ENCODE assay signal across 11 cellular contexts in the genomic region with DNA sequence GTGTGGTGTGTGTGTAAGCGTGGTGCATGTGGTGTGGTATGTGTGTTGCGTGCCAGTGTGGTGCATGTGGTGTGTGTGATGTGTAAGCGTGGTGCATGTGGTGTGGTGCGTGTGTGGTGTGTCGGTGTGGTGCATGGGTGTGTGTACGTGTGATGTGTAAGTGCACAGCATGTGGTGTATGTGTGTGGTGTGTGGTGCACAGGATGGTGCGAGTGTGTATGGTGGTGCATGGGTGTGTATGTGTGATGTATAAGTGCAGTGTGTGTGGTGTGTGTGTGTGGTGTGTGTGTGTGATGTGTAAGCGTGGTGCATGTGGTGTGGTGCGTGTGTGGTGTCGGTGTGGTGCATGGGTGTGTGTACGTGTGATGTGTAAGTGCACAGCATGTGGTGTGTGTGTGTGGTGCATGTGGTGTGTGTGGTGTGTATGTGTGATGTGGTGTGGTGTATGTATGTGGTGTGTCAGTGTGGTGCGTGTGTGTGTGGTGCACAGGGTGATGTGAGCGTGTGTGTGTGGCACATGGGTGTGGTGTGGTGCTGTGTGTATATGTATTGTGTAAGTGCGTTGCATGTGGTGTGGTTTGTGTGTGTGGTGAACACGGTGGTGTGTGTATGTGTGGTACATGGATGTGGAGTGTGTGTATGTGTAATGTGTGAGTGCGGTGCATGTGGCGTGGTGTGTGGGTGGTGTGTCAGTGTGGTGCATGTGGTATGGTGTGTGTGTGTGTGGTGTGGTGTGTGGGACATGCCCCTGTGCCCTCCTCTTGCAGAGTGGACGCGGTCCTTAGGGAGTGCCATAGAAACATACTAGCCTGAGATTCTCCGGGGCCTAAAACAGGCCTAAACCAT. TPM values are rescaled to one million over a fixed set of nuclear protein-coding genes. Genes with fewer than 3 reads are reported as not detected.
DNase-seq lines count a peak whose midpoint lies in the region; ATAC-seq, FAIRE-seq and TF ChIP-seq lines count a peak whose summit lies in the region.
"Had no signal": no experiment of that assay in that cellular context is flagged by ENCODE, and none has a peak within 500 bp of the region (broad histone marks: within the 10 kb centered on the region; RNA-seq: fewer than 3 reads in every experiment).

No MANE protein-coding gene starts in this region.

- H3K27ac Mint-ChIP-seq in activated naive CD8-positive, alpha-beta T cell treated with anti-CD3 and anti-CD28 coated beads, Interleukin-2, amount 50 U/mL, for 24 hours = peak overlapping the region; percentile 36
- H3K27ac Mint-ChIP-seq in naive thymus-derived CD4-positive, alpha-beta T cell = peak overlapping the region in 4 of 9 donors; percentile 3 to 33 (median 14)

- TF ChIP-seq CTCF in HCT116 (IDR thresholded peaks at IDR 0.05 in 2 of 3, conservative IDR thresholded peaks at IDR 0.05 in 1 of 3; ENCODE audit: borderline replicate concordance in 1 of 3, insufficient read depth in 1 of 3, low read depth in 2 of 3, low read length in 2 of 3) (no peak), pancreas (IDR thresholded peaks at IDR 0.05) (no peak)

- H3K9me2 ChIP-seq in HCT116 (ENCODE audit: insufficient read depth) = no peaks in the 10 kb centered on the region
- H3K9me2 ChIP-seq: SK-N-SH had no signal

- peak overlapping the region; percentile 61 for H3K4me3 Mint-ChIP-seq in activated naive CD8-positive, alpha-beta T cell treated with anti-CD3 and anti-CD28 coated beads, Interleukin-2, amount 50 U/mL, for 24 hours
- peak overlapping the region in 9 of 10 donors; percentile 11 to 88 (median 56) for H3K4me3 Mint-ChIP-seq in naive thymus-derived CD4-positive, alpha-beta T cell

- peaks cover 61% of the 10 kb centered on the region for H3K4me1 ChIP-seq in BLaER1
- peaks cover 36 to 60% of the 10 kb centered on the region in 2 experiments for H3K4me1 ChIP-seq in HCT116 (ENCODE audit: control insufficient read depth in 1 of 2, insufficient read depth in 2 of 2, low read length in 2 of 2)
- H3K4me1 ChIP-seq in naive thymus-derived CD4-positive, alpha-beta T cell (ENCODE audit: control insufficient read depth in 2 of 2, insufficient read depth in 2 of 2, low read length in 2 of 2) = peaks cover 0 to 6% of the 10 kb centered on the region in 2 donors
- H3K4me1 ChIP-seq in pancreas = peaks cover 0 to 11% (median 2%) of the 10 kb centered on the region in 3 donors

- no peaks in the 10 kb centered on the region for H3K9me3 Mint-ChIP-seq in activated naive CD8-positive, alpha-beta T cell treated with anti-CD3 and anti-CD28 coated beads, Interleukin-2, amount 50 U/mL, for 24 hours
- peaks cover 0 to 2% (median 0%) of the 10 kb centered on the region in 11 donors for H3K9me3 Mint-ChIP-seq in naive thymus-derived CD4-positive, alpha-beta T cell

- H3K4me3 ChIP-seq in BLaER1 = peak overlapping the region; percentile 74
- no peak overlapping the region; a peak in 1 of 4 replicates for H3K4me3 ChIP-seq in HCT116 (replicated peaks in 1 of 2; ENCODE audit: low read depth in 1 of 2, low read length in 2 of 2)
- no peak overlapping the region for H3K4me3 ChIP-seq in naive thymus-derived CD4-positive, alpha-beta T cell (ENCODE audit: low read length)
- no peak overlapping the region for H3K4me3 ChIP-seq in pancreas

- RAD21 ChIA-PET in HCT116 (lab: Charles Lee; ENCODE audit: low non-redundant PET in 1 of 2, low total read pairs in 2 of 2, uncharacterized antibody in 2 of 2, unreplicated experiment in 2 of 2) = no interaction called here

- no peak for ATAC-seq in HCT116
- no peak for ATAC-seq in activated naive CD8-positive, alpha-beta T cell treated with anti-CD3 and anti-CD28 coated beads, Interleukin-2, amount 50 U/mL, for 24 hours
- no peak for ATAC-seq in naive thymus-derived CD4-positive, alpha-beta T cell
- no peak for ATAC-seq in pancreas
- no peak for ATAC-seq in HG03039 (IDR thresholded peaks at IDR 0.05; ENCODE audit: unreplicated experiment)

- 0 out of 2 replicates have a peak overlapping the region, but pooled peaks have one; percentile 49 for H3K27ac ChIP-seq in BLaER1
- peak overlapping the region; percentile 40; the same call in 1 of the 2 replicates for H3K27ac ChIP-seq in HCT116 (ENCODE audit: low read depth, low read length)
- H3K27ac ChIP-seq in naive thymus-derived CD4-positive, alpha-beta T cell (ENCODE audit: low read depth, low read length) = no peak overlapping the region
- H3K27ac ChIP-seq in pancreas = no peak overlapping the region
- H3K27ac ChIP-seq: parathyroid adenoma had no signal

- CTCF ChIA-PET in HCT116 (lab: Charles Lee) = no interaction called here
- CTCF ChIA-PET in naive thymus-derived CD4-positive, alpha-beta T cell (lab: Charles Lee) = no interaction called here

- peak overlapping the region; percentile 69; the same call in 1 of the 2 replicates for H3K9ac ChIP-seq in BLaER1
- peak overlapping the region; percentile 50 for H3K9ac ChIP-seq in HCT116 (ENCODE audit: low read length)
- H3K9ac ChIP-seq: parathyroid adenoma had no signal

- H3K79me2 ChIP-seq in HCT116 (ENCODE audit: insufficient read depth, low read length) = peaks cover 35% of the 10 kb centered on the region

- H3K36me3 Mint-ChIP-seq in activated naive CD8-positive, alpha-beta T cell treated with anti-CD3 and anti-CD28 coated beads, Interleukin-2, amount 50 U/mL, for 24 hours (ENCODE audit: low read depth) = no peaks in the 10 kb centered on the region
- H3K36me3 Mint-ChIP-seq in naive thymus-derived CD4-positive, alpha-beta T cell = peaks cover 0 to 4% (median 0%) of the 10 kb centered on the region in 5 donors

- POLR2A ChIA-PET in HCT116 (lab: Charles Lee) = no interaction called here
- POLR2A ChIA-PET in naive thymus-derived CD4-positive, alpha-beta T cell (lab: Charles Lee) = no interaction called here

- H3K27me3 Mint-ChIP-seq in activated naive CD8-positive, alpha-beta T cell treated with anti-CD3 and anti-CD28 coated beads, Interleukin-2, amount 50 U/mL, for 24 hours = peaks cover 21% of the 10 kb centered on the region
- H3K27me3 Mint-ChIP-seq in naive thymus-derived CD4-positive, alpha-beta T cell = peaks cover 0 to 26% (median 7%) of the 10 kb centered on the region in 5 donors

- no peak for FAIRE-seq in pancreas (lab: Jason Lieb, UNC)

- intact Hi-C loops in HCT116 (cut with micrococcal nuclease) = loop anchor here (5.0 kb wide), 1 partner anchor 78 kb away; the partner anchor contains the start of gene PRDM15
- intact Hi-C loops in naive thymus-derived CD4-positive, alpha-beta T cell (cut with micrococcal nuclease) = no loop called here
- intact Hi-C loops in pancreas (cut with DNase I) = no loop called here

- 93 to 94% methylated on average over 20 of the region's 20 CpGs for WGBS in pancreas, 2 donors

- H3K27me3 ChIP-seq in BLaER1 (no peaks in the 10 kb centered on the region), HCT116 (ENCODE audit: insufficient read depth, low read length) (no peaks in the 10 kb centered on the region), pancreas (no peaks in the 10 kb centered on the region)
- H3K27me3 ChIP-seq in naive thymus-derived CD4-positive, alpha-beta T cell (ENCODE audit: control insufficient read depth in 2 of 2, insufficient read depth in 2 of 2, low read length in 2 of 2) = no peaks in the 10 kb centered on the region
- H3K27me3 ChIP-seq: dorsolateral prefrontal cortex had no signal

- H3K36me3 ChIP-seq in BLaER1 = peaks cover 20% of the 10 kb centered on the region
- 0 out of 4 replicates have a peak, but pooled peaks cover 0 to 4% of the 10 kb centered on the region in 2 experiments for H3K36me3 ChIP-seq in HCT116 (ENCODE audit: control insufficient read depth in 1 of 2, insufficient read depth in 2 of 2, low read length in 2 of 2)
- no peaks in the 10 kb centered on the region for H3K36me3 ChIP-seq in naive thymus-derived CD4-positive, alpha-beta T cell (ENCODE audit: control insufficient read depth in 2 of 3, insufficient read depth in 3 of 3, low read length in 3 of 3)
- no peaks in the 10 kb centered on the region for H3K36me3 ChIP-seq in pancreas

- H3K4me2 ChIP-seq in BLaER1 (peak overlapping the region; percentile 99), HCT116 (ENCODE audit: low read length) (peak overlapping the region; percentile 68)

- DNase-seq in HCT116 (ENCODE audit: low read depth, low spot score) (no peak), NCI-H524 (lab: John Stamatoyannopoulos, UW) (no peak), pancreas (no peak), SIG-M5 treated with dmso at 0.1 percent for 504 hours (lab: John Stamatoyannopoulos, UW; ENCODE audit: unreplicated experiment) (no peak)
- no peak for DNase-seq in activated naive CD8-positive, alpha-beta T cell treated with anti-CD3 and anti-CD28 coated beads, Interleukin-2, amount 50 U/mL, for 24 hours
- no peak for DNase-seq in naive thymus-derived CD4-positive, alpha-beta T cell

- no peak overlapping the region for H2AFZ ChIP-seq in HCT116 (ENCODE audit: low read depth, low read length, poor library complexity, severe bottlenecking)

- no peaks in the 10 kb centered on the region for H3K9me3 ChIP-seq in BLaER1
- no peaks in the 10 kb centered on the region for H3K9me3 ChIP-seq in HCT116 (ENCODE audit: control insufficient read depth in 1 of 2, insufficient read depth in 1 of 2, low read depth in 1 of 2, low read length in 2 of 2)
- no peaks in the 10 kb centered on the region for H3K9me3 ChIP-seq in naive thymus-derived CD4-positive, alpha-beta T cell (ENCODE audit: control insufficient read depth in 2 of 3, low read length in 3 of 3)
- H3K9me3 ChIP-seq in pancreas = no peaks in the 10 kb centered on the region
- H3K9me3 ChIP-seq: SK-N-SH had no signal

- TF ChIP-seq RAD21 in HCT116 (IDR thresholded peaks at IDR 0.05; ENCODE audit: low read depth) = no peak

- H3K4me1 Mint-ChIP-seq in activated naive CD8-positive, alpha-beta T cell treated with anti-CD3 and anti-CD28 coated beads, Interleukin-2, amount 50 U/mL, for 24 hours = peaks cover 17% of the 10 kb centered on the region
- peaks cover 4 to 25% (median 9%) of the 10 kb centered on the region in 7 donors for H3K4me1 Mint-ChIP-seq in naive thymus-derived CD4-positive, alpha-beta T cell

- H4K20me1 ChIP-seq in BLaER1 (peaks cover 28% of the 10 kb centered on the region), HCT116 (ENCODE audit: insufficient read depth) (0 out of 2 replicates have a peak, but pooled peaks cover 4% of the 10 kb centered on the region)

- no peak for TF ChIP-seq POLR2A in HCT116 (IDR thresholded peaks at IDR 0.05; ENCODE audit: borderline replicate concordance, extremely low read depth, insufficient read depth, insufficient read length)

- BruUV-seq in HCT116 (replicated peaks; lab: Mats Ljungman, UMichigan) = no TSS peak

RNA-seq across cellular contexts. Expression of gene C2CD2, which starts 1.1 kb away (rescaled TPM):
- total RNA-seq in HCT116 (2021; ENCODE audit: unreplicated experiment) = 22.0 TPM
- 13.1 and 13.2 TPM in 2 replicates for polyA plus RNA-seq in HCT116 (2012)
- 10 to 100 TPM in 4 of 5 experiments, 1 to 10 TPM in 1; 7.1 to 14.8 (median 14.0) TPM for total RNA-seq in naive thymus-derived CD4-positive, alpha-beta T cell
- 1 to 10 TPM; 2.8 to 4.9 TPM for polyA plus RNA-seq in naive thymus-derived CD4-positive, alpha-beta T cell
- 10 to 100 TPM in 5 of 6 donors, 1 to 10 TPM in 1; 8.0 to 16.8 (median 12.4) TPM for total RNA-seq in pancreas
- 1 to 10 TPM; 7.9 to 8.6 TPM for polyA plus RNA-seq in pancreas

RNA-seq across cellular contexts. Expression of gene ZBTB21, which starts 55.3 kb away (rescaled TPM):
- total RNA-seq in HCT116 (2021; ENCODE audit: unreplicated experiment) (28.7 TPM), pancreas (1 to 10 TPM; 4.8 to 9.5 (median 8.0) TPM)
- polyA plus RNA-seq in HCT116 (2012) = 9.9 and 10.5 TPM in 2 replicates
- total RNA-seq in naive thymus-derived CD4-positive, alpha-beta T cell = 100 to 1,000 TPM in 2 of 5 experiments, 10 to 100 TPM in 3; 16.8 to 137 (median 25.2) TPM
- 1 to 10 TPM; 4.3 to 9.7 TPM for polyA plus RNA-seq in naive thymus-derived CD4-positive, alpha-beta T cell
- polyA plus RNA-seq in pancreas = 1 to 10 TPM; 2.9 to 3.2 TPM

Comparison
In these comparisons a context has a peak if more than half of its experiments do, and no peak if none do; other contexts are left out.
1. H3K27ac ChIP-seq: peak in BLaER1 (single experiment) and HCT116 (single experiment); none in naive thymus-derived CD4-positive, alpha-beta T cell (single experiment) and pancreas (0 of 4).